10 cellular contexts compared by ENCODE assay signal in genomic region chr1:215636258-215636965, GRCh38.
A peak's percentile ranks its signal among the peaks of the same experiment; 100 is the strongest.
DNase-seq lines count a peak whose midpoint lies in the region; ATAC-seq and TF ChIP-seq lines count a peak whose summit lies in the region.
"Had no signal": no experiment of that assay in that cellular context is flagged by ENCODE, and none has a peak within 500 bp of the region (broad histone marks: within the 10 kb centered on the region; RNA-seq: fewer than 3 reads in every experiment).

No MANE protein-coding gene starts in this region.

- H3K4me1 Mint-ChIP-seq in activated naive CD8-positive, alpha-beta T cell treated with anti-CD3 and anti-CD28 coated beads, Interleukin-2, amount 50 U/mL, for 24 hours = no peaks in the 10 kb centered on the region

- H3K9me3 Mint-ChIP-seq in activated naive CD8-positive, alpha-beta T cell treated with anti-CD3 and anti-CD28 coated beads, Interleukin-2, amount 50 U/mL, for 24 hours = no peaks in the 10 kb centered on the region
- H3K9me3 Mint-ChIP-seq: CD4-positive, alpha-beta T cell had no signal

- no peak overlapping the region for H3K4me3 Mint-ChIP-seq in activated naive CD8-positive, alpha-beta T cell treated with anti-CD3 and anti-CD28 coated beads, Interleukin-2, amount 50 U/mL, for 24 hours
- H3K4me3 Mint-ChIP-seq: CD4-positive, alpha-beta T cell had no signal

- no peak overlapping the region for H3K4ac ChIP-seq in neuronal stem cell (ENCODE audit: low read length)

- H3K27ac Mint-ChIP-seq in activated naive CD8-positive, alpha-beta T cell treated with anti-CD3 and anti-CD28 coated beads, Interleukin-2, amount 50 U/mL, for 24 hours = no peak overlapping the region
- H3K27ac Mint-ChIP-seq: CD4-positive, alpha-beta T cell had no signal

- H3K4me1 ChIP-seq in esophagus muscularis mucosa (peaks cover 0 to 28% (median 20%) of the 10 kb centered on the region in 4 donors), neuronal stem cell (ENCODE audit: control insufficient read depth in 2 of 2, insufficient read depth in 1 of 2, low read depth in 1 of 2, low read length in 2 of 2) (peaks cover 0 to 5% of the 10 kb centered on the region in 2 donors)

- H3K18ac ChIP-seq in neuronal stem cell (ENCODE audit: low read length) = no peak overlapping the region

- H3K9me3 ChIP-seq in AG04450 (ENCODE audit: control insufficient read depth, insufficient read depth, low read length) = no peaks in the 10 kb centered on the region
- H3K9me3 ChIP-seq in esophagus muscularis mucosa = no peaks in the 10 kb centered on the region
- H3K9me3 ChIP-seq in neuronal stem cell (replicated peaks in 1 of 2; ENCODE audit: control insufficient read depth in 2 of 2, insufficient read depth in 1 of 2, low read depth in 1 of 2, low read length in 2 of 2) = no peaks in the 10 kb centered on the region

- DNase-seq in AG04450 (ENCODE audit: low read depth, low spot score) (no peak), NCI-H226 (peak; percentile 1), esophagus muscularis mucosa (ENCODE audit: extremely low spot score) (no peak), neuronal stem cell (ENCODE audit: low spot score) (no peak), RKO (ENCODE audit: low spot score) (no peak)
- no peak for DNase-seq in activated naive CD8-positive, alpha-beta T cell treated with anti-CD3 and anti-CD28 coated beads, Interleukin-2, amount 50 U/mL, for 24 hours
- DNase-seq: CD4-positive, alpha-beta T cell; NCI-H2107 had no signal

- H3K9ac ChIP-seq in neuronal stem cell (ENCODE audit: low read depth, low read length, poor library complexity) = no peak overlapping the region

- no peaks in the 10 kb centered on the region for H3K79me1 ChIP-seq in neuronal stem cell (ENCODE audit: low read depth, low read length)

- TF ChIP-seq POLR2A in esophagus muscularis mucosa (IDR thresholded peaks at IDR 0.05; ENCODE audit: low read depth) = no peak

- POLR2A ChIA-PET in AG04450 (lab: Yijun Ruan, JAX) = no interaction called here

- H2AK5ac ChIP-seq in neuronal stem cell (ENCODE audit: low read depth, low read length) = no peak overlapping the region

- H3K27me3 Mint-ChIP-seq in activated naive CD8-positive, alpha-beta T cell treated with anti-CD3 and anti-CD28 coated beads, Interleukin-2, amount 50 U/mL, for 24 hours = no peaks in the 10 kb centered on the region

- ATAC-seq in GM18498 (IDR thresholded peaks at IDR 0.05; ENCODE audit: unreplicated experiment) = no peak
- no peak for ATAC-seq in HG02973 (IDR thresholded peaks at IDR 0.05; ENCODE audit: unreplicated experiment)
- no peak for ATAC-seq in activated naive CD8-positive, alpha-beta T cell treated with anti-CD3 and anti-CD28 coated beads, Interleukin-2, amount 50 U/mL, for 24 hours

- H2BK12ac ChIP-seq in neuronal stem cell (ENCODE audit: low read length) = no peak overlapping the region

- H3K23ac ChIP-seq in neuronal stem cell (ENCODE audit: low read depth, low read length, poor library complexity) = no peak overlapping the region

- no peak overlapping the region for H4K91ac ChIP-seq in neuronal stem cell (ENCODE audit: low read depth, low read length, poor library complexity)

- H3K27me3 ChIP-seq in AG04450 (ENCODE audit: control insufficient read depth, insufficient read depth, low read length) = no peaks in the 10 kb centered on the region
- no peaks in the 10 kb centered on the region for H3K27me3 ChIP-seq in esophagus muscularis mucosa
- H3K27me3 ChIP-seq in neuronal stem cell (ENCODE audit: control insufficient read depth in 3 of 3, insufficient read depth in 3 of 3, low read depth in 1 of 3, low read length in 3 of 3) = no peaks in the 10 kb centered on the region

- H2BK15ac ChIP-seq in neuronal stem cell (ENCODE audit: low read length) = no peak overlapping the region

- H3K4me2 ChIP-seq in neuronal stem cell (ENCODE audit: insufficient read depth, low read length, poor library complexity, severe bottlenecking) = no peak overlapping the region

- TF ChIP-seq CTCF in AG04450 (IDR thresholded peaks at IDR 0.05; ENCODE audit: low read depth, low read length) (no peak), esophagus muscularis mucosa (IDR thresholded peaks at IDR 0.05) (no peak)

- TF ChIP-seq EP300 in esophagus muscularis mucosa (IDR thresholded peaks at IDR 0.05) = no peak

- H3K27ac ChIP-seq in AG04450 (ENCODE audit: low read depth, low read length) = peak overlapping the region; percentile 69
- H3K27ac ChIP-seq in esophagus muscularis mucosa (replicated peaks in 1 of 4) = peak overlapping the region; percentile 77 to 80 (median 79)
- H3K27ac ChIP-seq in neuronal stem cell (replicated peaks; ENCODE audit: low read length) = no peak overlapping the region

- no peaks in the 10 kb centered on the region for H3K36me3 Mint-ChIP-seq in activated naive CD8-positive, alpha-beta T cell treated with anti-CD3 and anti-CD28 coated beads, Interleukin-2, amount 50 U/mL, for 24 hours (ENCODE audit: low read depth)

- H3K36me3 ChIP-seq in esophagus muscularis mucosa = no peaks in the 10 kb centered on the region
- no peaks in the 10 kb centered on the region for H3K36me3 ChIP-seq in neuronal stem cell (replicated peaks in 1 of 2; ENCODE audit: control insufficient read depth in 2 of 2, insufficient read depth in 2 of 2, low read length in 2 of 2)

- peak overlapping the region; percentile 77 for H2AFZ ChIP-seq in neuronal stem cell (ENCODE audit: low read length)

- no peak overlapping the region for H3K14ac ChIP-seq in neuronal stem cell (ENCODE audit: low read length)

- no peak overlapping the region for H2BK5ac ChIP-seq in neuronal stem cell (ENCODE audit: low read length)

- H2BK120ac ChIP-seq in neuronal stem cell (ENCODE audit: low read depth, low read length) = no peak overlapping the region

- whole genome bisulfite sequencing in esophagus muscularis mucosa = 62% methylated on average over 9 of the region's 9 CpGs
- no CpG with 5 or more reads among the region's 9 CpGs for WGBS in neuronal stem cell (ENCODE audit: extremely low coverage in 2 of 2, insufficient read length in 2 of 2, insufficient replicate concordance in 1 of 2), 2 donors

- H4K8ac ChIP-seq in neuronal stem cell (ENCODE audit: low read depth, low read length) = no peak overlapping the region

- intact Hi-C loops in esophagus muscularis mucosa (cut with DNase I) = no loop called here

- no peak overlapping the region for H3K4me3 ChIP-seq in AG04450 (ENCODE audit: low read depth, low read length)
- peak overlapping the region in 3 of 4 donors; percentile 26 to 30 (median 27) for H3K4me3 ChIP-seq in esophagus muscularis mucosa
- H3K4me3 ChIP-seq in neuronal stem cell (ENCODE audit: low read length in 2 of 2) = no peak overlapping the region

- CTCF ChIA-PET in AG04450 (lab: Charles Lee) = no interaction called here

Comparison
In these comparisons a context has a peak if more than half of its experiments do, and no peak if none do; other contexts are left out.
1. H3K4me3 ChIP-seq: peak in esophagus muscularis mucosa (3 of 4); none in AG04450 (single experiment) and neuronal stem cell (0 of 2).